ENCODE assay signal across 16 cellular contexts in the genomic region with DNA sequence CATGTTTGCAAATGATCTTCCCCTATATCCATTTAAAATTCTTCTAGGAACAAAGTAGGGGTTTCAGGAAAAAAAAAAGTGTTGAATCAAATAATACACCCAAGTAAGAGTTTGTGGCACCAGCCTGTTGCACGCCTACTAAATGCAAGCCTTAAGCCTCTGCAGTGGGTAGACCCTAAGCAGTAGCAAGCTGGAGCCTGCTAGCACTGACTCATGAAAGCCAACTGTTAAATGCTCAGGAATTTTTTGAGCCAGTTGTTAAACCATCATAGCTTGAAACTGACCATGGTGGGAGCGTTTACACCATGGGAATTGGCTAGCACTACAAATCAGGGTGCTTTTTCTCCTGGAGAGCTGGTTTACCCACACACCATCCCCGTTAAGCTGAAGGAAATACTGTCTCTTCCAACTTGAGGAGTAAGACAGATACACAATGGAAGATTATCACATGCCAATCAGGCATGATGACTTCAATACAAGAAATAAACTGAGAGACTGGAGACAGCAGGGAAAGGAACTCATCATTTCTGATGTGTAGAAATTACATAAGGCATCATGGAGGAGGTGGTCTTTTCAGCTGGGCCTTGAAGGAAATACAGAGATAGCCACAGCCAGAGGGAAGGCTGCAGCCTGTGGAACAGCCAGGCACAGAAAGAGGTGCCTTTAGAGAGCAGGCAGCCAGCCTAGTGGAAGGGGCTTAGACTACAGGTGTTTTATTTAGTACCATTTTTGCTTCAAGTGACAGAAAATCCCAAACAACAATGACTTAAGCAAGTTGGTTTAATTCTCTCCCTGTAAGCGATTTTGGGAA.
DNase-seq lines count a peak whose midpoint lies in the region; ATAC-seq, FAIRE-seq and TF ChIP-seq lines count a peak whose summit lies in the region.
"Had no signal": no experiment of that assay in that cellular context is flagged by ENCODE, and none has a peak within 500 bp of the region (broad histone marks: within the 10 kb centered on the region; RNA-seq: fewer than 3 reads in every experiment).

No MANE protein-coding gene starts in this region.

- peaks cover 11% of the 10 kb centered on the region for H3K4me1 Mint-ChIP-seq in CD14-positive monocyte
- H3K4me1 Mint-ChIP-seq in activated B cell treated with CpG ODN at 0.5 μM for 24 hours: peaks cover 85% of the 10 kb centered on the region
- peaks cover 79 to 98% (median 87%) of the 10 kb centered on the region in 3 donors for H3K4me1 Mint-ChIP-seq in naive B cell

- H3K27me3 Mint-ChIP-seq in CD14-positive monocyte (ENCODE audit: low read depth in 3 of 3) (peaks cover 2 to 10% (median 5%) of the 10 kb centered on the region in 3 donors), activated B cell treated with CpG ODN at 0.5 μM for 24 hours (peaks cover 9% of the 10 kb centered on the region), naive B cell (peaks cover 0 to 6% (median 0%) of the 10 kb centered on the region in 3 donors)

- CTCF ChIA-PET in activated B cell treated with CpG ODN at 0.5 μM for 24 hours (lab: Charles Lee): interaction anchor here (1.2 to 1.9 kb wide), 2 partner anchors 21 to 175 kb away, joined by 4 to 5 read pairs; no protein-coding TSS in a partner anchor

- peak; percentile 38 for FAIRE-seq in GM12892 (lab: Jason Lieb, UNC)
- FAIRE-seq: H1 had no signal

- H3K27ac Mint-ChIP-seq in CD14-positive monocyte (no peak overlapping the region), activated B cell treated with CpG ODN at 0.5 μM for 24 hours (peak overlapping the region; percentile 7), naive B cell (peak overlapping the region; percentile 47 to 96 (median 90))

- no peaks in the 10 kb centered on the region for H3K36me3 Mint-ChIP-seq in CD14-positive monocyte
- no peaks in the 10 kb centered on the region for H3K36me3 Mint-ChIP-seq in activated B cell treated with CpG ODN at 0.5 μM for 24 hours (ENCODE audit: low read depth)
- no peaks in the 10 kb centered on the region for H3K36me3 Mint-ChIP-seq in naive B cell

- peak; percentile 5 for DNase-seq in CD14-positive monocyte (ENCODE audit: low spot score)
- DNase-seq in GM12892 (ENCODE audit: insufficient read length): no peak
- no peak for DNase-seq in activated B cell treated with CpG ODN at 0.5 μM for 24 hours
- no peak for DNase-seq in naive B cell
- DNase-seq: ACHN, BE2C, Karpas-422, NCI-H1417 treated with DMSO at 0.1 percent for 48 hours, NCI-H2081, NCI-H524, RPMI8226 had no signal

- H3K4me3 Mint-ChIP-seq in CD14-positive monocyte: no peak overlapping the region
- H3K4me3 Mint-ChIP-seq in activated B cell treated with CpG ODN at 0.5 μM for 24 hours: no peak overlapping the region
- peak overlapping the region in 6 of 8 donors; percentile 29 to 86 (median 69) for H3K4me3 Mint-ChIP-seq in naive B cell

- no peak for TF ChIP-seq CTCF in CD14-positive monocyte (IDR thresholded peaks at IDR 0.05)
- TF ChIP-seq CTCF in activated B cell treated with CpG ODN at 0.5 μM for 24 hours (IDR thresholded peaks at IDR 0.05): no peak

- H3K9me3 Mint-ChIP-seq in CD14-positive monocyte: peaks cover 0 to 4% (median 0%) of the 10 kb centered on the region in 7 donors
- H3K9me3 Mint-ChIP-seq in activated B cell treated with CpG ODN at 0.5 μM for 24 hours: no peaks in the 10 kb centered on the region
- H3K9me3 Mint-ChIP-seq in naive B cell: no peaks in the 10 kb centered on the region

- POLR2A ChIA-PET in activated B cell treated with CpG ODN at 0.5 μM for 24 hours (lab: Charles Lee): interaction anchor here (0.6 to 2.4 kb wide), 4 partner anchors 16 to 109 kb away, joined by 3 to 4 read pairs (median 3); no protein-coding TSS in a partner anchor

- intact Hi-C loops in CD14-positive monocyte (cut with micrococcal nuclease) (no loop called here), activated B cell treated with CpG ODN at 0.5 μM for 24 hours (cut with micrococcal nuclease) (no loop called here)

- ATAC-seq in activated B cell treated with CpG ODN at 0.5 μM for 24 hours (ENCODE audit: low read depth) (no peak), naive B cell (ENCODE audit: low read depth in 2 of 2) (no peak), GM18520 (IDR thresholded peaks at IDR 0.05; ENCODE audit: unreplicated experiment) (no peak), HG02885 (IDR thresholded peaks at IDR 0.05; ENCODE audit: poor library complexity, unreplicated experiment) (no peak), GM19455 (IDR thresholded peaks at IDR 0.05; ENCODE audit: unreplicated experiment) (no peak), GM21367 (IDR thresholded peaks at IDR 0.05; ENCODE audit: unreplicated experiment) (no peak)

- TF ChIP-seq POLR2A in GM12892 (IDR thresholded peaks at IDR 0.05; ENCODE audit: low read depth, low read length): no peak

Comparison
In these comparisons a context has a peak if more than half of its experiments do, and no peak if none do; other contexts are left out.
1. H3K27ac Mint-ChIP-seq: peak in activated B cell treated with CpG ODN at 0.5 μM for 24 hours (single experiment) and naive B cell (6 of 6); none in CD14-positive monocyte (0 of 7).
2. H3K4me3 Mint-ChIP-seq: peak in naive B cell (6 of 8); none in CD14-positive monocyte (0 of 2) and activated B cell treated with CpG ODN at 0.5 μM for 24 hours (single experiment).